8 cellular contexts compared by ENCODE assay signal in the genomic region with DNA sequence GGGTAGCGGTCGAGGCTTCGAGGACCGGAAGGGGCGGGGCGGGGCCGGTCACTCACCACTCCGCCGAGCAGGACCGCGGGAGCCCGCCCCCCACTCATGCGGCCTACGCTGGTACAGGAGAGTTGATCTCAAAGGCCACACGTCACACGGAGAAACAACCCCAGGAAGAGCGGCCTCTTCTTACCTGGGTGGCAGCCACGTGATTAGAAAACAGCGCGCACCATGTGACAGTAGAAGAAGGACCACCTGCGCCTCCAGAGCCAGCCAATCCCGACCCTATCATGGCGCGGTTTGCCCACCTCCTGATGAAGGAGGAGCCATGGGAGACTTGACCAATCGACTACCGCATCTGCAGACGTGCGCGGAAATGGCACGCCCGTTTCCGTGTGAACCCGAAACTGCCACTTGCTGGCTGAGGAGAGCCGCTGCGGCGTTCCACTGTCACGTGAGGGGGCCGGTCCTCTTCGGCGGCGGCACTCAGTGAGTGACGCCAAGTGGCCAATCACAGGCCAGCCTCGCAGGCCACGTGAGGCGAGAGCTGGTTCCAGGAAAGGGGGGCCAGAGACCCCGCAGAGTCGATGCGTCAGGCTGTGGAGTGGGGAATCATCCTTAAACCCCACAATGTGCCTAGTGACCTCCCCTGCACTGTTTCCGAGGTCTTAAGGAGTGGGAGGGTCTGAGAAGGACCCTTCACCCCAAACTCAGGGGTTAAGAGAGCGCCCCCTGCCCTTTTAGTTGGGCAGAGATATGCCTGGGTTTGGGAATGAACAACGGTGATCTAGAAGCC. TPM values are rescaled to one million over a fixed set of nuclear protein-coding genes. Genes with fewer than 3 reads are reported as not detected.
DNase-seq lines count a peak whose midpoint lies in the region; ATAC-seq and TF ChIP-seq lines count a peak whose summit lies in the region.

A gene with protein sequence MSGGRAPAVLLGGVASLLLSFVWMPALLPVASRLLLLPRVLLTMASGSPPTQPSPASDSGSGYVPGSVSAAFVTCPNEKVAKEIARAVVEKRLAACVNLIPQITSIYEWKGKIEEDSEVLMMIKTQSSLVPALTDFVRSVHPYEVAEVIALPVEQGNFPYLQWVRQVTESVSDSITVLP (minus strand): TSS at position 205 of the 787 bp plus-strand sequence. CDS start 107 bp downstream, at position 98.

- in situ Hi-C loops in transverse colon (cut with MboI; ENCODE audit: low pct_ligation_motif_present in 1 of 4, low pct_unique_long_range_greater_than_20kb in 1 of 4, low sequenced_read_pairs in 3 of 4) = loop anchor here in 1 of 4 donors (25.0 kb wide), 1 partner anchor 456 kb away; the partner anchor contains the start of genes BRD2 and HLA-DMA

- no peak for TF ChIP-seq EP300 in transverse colon (IDR thresholded peaks at IDR 0.05; ENCODE audit: low read depth)

- H3K4me1 Mint-ChIP-seq in activated naive CD8-positive, alpha-beta T cell treated with anti-CD3 and anti-CD28 coated beads, Interleukin-2, amount 50 U/mL, for 24 hours = peaks cover 68% of the 10 kb centered on the region

- H3K27ac Mint-ChIP-seq in activated naive CD8-positive, alpha-beta T cell treated with anti-CD3 and anti-CD28 coated beads, Interleukin-2, amount 50 U/mL, for 24 hours = peak within 1 kb of the TSS; percentile 98

- no peaks in the 10 kb centered on the region for H3K27me3 Mint-ChIP-seq in activated naive CD8-positive, alpha-beta T cell treated with anti-CD3 and anti-CD28 coated beads, Interleukin-2, amount 50 U/mL, for 24 hours

- TF ChIP-seq CTCF in GM12865 (IDR thresholded peaks at IDR 0.05; ENCODE audit: insufficient read depth, low read depth, low read length, missing control alignments) = peak; percentile 37
- peak; percentile 49 for TF ChIP-seq CTCF in parathyroid adenoma (IDR thresholded peaks at IDR 0.05)
- peak in 2 of 5 experiments; percentile 20 to 42 for TF ChIP-seq CTCF in transverse colon (IDR thresholded peaks at IDR 0.05)

- peaks cover 10% of the 10 kb centered on the region for H3K36me3 Mint-ChIP-seq in activated naive CD8-positive, alpha-beta T cell treated with anti-CD3 and anti-CD28 coated beads, Interleukin-2, amount 50 U/mL, for 24 hours (ENCODE audit: low read depth)

- intact Hi-C loops in Right ventricle myocardium superior (cut with DNase I) (loop anchor here (10.0 kb wide), 1 partner anchor 123 kb away; the partner anchor contains the start of gene RGL2), transverse colon (cut with DNase I; ENCODE audit: low total_unique reads) (loop anchor here (5.0 to 10.0 kb wide), 2 partner anchors 103 to 1629 kb away; partner anchors contain the start of genes TAPBP and ZBTB22)

- no peaks in the 10 kb centered on the region for H3K9me3 Mint-ChIP-seq in activated naive CD8-positive, alpha-beta T cell treated with anti-CD3 and anti-CD28 coated beads, Interleukin-2, amount 50 U/mL, for 24 hours

- H3K79me2 ChIP-seq in parathyroid adenoma = peaks cover 9% of the 10 kb centered on the region

- no peaks in the 10 kb centered on the region for H3K36me3 ChIP-seq in parathyroid adenoma (ENCODE audit: control insufficient read depth, insufficient read depth, low read length)
- peaks cover 0 to 24% (median 7%) of the 10 kb centered on the region in 4 donors for H3K36me3 ChIP-seq in transverse colon

- H3K9me3 ChIP-seq in parathyroid adenoma (ENCODE audit: control insufficient read depth, low read length) (no peaks in the 10 kb centered on the region), transverse colon (no peaks in the 10 kb centered on the region)

- H3K4me1 ChIP-seq in parathyroid adenoma = peaks cover 19% of the 10 kb centered on the region
- H3K4me1 ChIP-seq in transverse colon = peaks cover 19 to 50% (median 34%) of the 10 kb centered on the region in 4 donors

- peak within 1 kb of the TSS; percentile 89 for H3K4me2 ChIP-seq in parathyroid adenoma (ENCODE audit: low read length)

- H3K4me3 ChIP-seq in GM12865 (ENCODE audit: low read depth, low read length) (peak within 1 kb of the TSS; percentile 79), parathyroid adenoma (ENCODE audit: low read depth, low read length) (peak within 1 kb of the TSS; percentile 81), transverse colon (peak within 1 kb of the TSS; percentile 60 to 75 (median 72))

- WGBS in transverse colon (ENCODE audit: low coverage in 1 of 2), 2 donors = 0 to 1% methylated on average over 1 to 35 of the region's 51 CpGs

- DNase-seq in GM12865 (ENCODE audit: low read depth) (peak; percentile 100), NCI-H128 (lab: John Stamatoyannopoulos, UW; ENCODE audit: unreplicated experiment) (peak; percentile 99), SW 1271 (lab: John Stamatoyannopoulos, UW) (peak; percentile 99), Right ventricle myocardium superior (peak; percentile 100), transverse colon (peak; percentile 99)
- DNase-seq in activated naive CD8-positive, alpha-beta T cell treated with anti-CD3 and anti-CD28 coated beads, Interleukin-2, amount 50 U/mL, for 24 hours = peak; percentile 98

- peak; percentile 91 for ATAC-seq in HG02678 (IDR thresholded peaks at IDR 0.05; ENCODE audit: unreplicated experiment)
- peak; percentile 86 for ATAC-seq in activated naive CD8-positive, alpha-beta T cell treated with anti-CD3 and anti-CD28 coated beads, Interleukin-2, amount 50 U/mL, for 24 hours
- ATAC-seq in Right ventricle myocardium superior (ENCODE audit: poor library complexity) = peak; percentile 96

- H2AFZ ChIP-seq in parathyroid adenoma = peak within 1 kb of the TSS; percentile 91

- peak within 1 kb of the TSS; percentile 74 for H3K9ac ChIP-seq in parathyroid adenoma

- H3K27me3 ChIP-seq in parathyroid adenoma (ENCODE audit: control insufficient read depth, insufficient read depth, low read length) = no peaks in the 10 kb centered on the region
- no peaks in the 10 kb centered on the region for H3K27me3 ChIP-seq in transverse colon

- H3K4me3 Mint-ChIP-seq in activated naive CD8-positive, alpha-beta T cell treated with anti-CD3 and anti-CD28 coated beads, Interleukin-2, amount 50 U/mL, for 24 hours = peak within 1 kb of the TSS; percentile 91

- peak; percentile 75 for TF ChIP-seq POLR2A in transverse colon (IDR thresholded peaks at IDR 0.05)

- H3K27ac ChIP-seq in parathyroid adenoma (peak within 1 kb of the TSS; percentile 91), transverse colon (peak within 1 kb of the TSS; percentile 91 to 96 (median 94))

RNA-seq across cellular contexts. Expression of the gene that starts here (rescaled TPM):
- total RNA-seq in Right ventricle myocardium superior (102 TPM), transverse colon (100 to 1,000 TPM in 2 of 4 donors, 10 to 100 TPM in 2; 18.9 to 134 (median 91.3) TPM)

Comparison
In these comparisons a context has a peak if more than half of its experiments do, and no peak if none do; other contexts are left out.
1. Peak in every context shown above with its lines: DNase-seq, ATAC-seq, H3K4me3 ChIP-seq and H3K27ac ChIP-seq.